18 cellular contexts compared by ENCODE assay signal in the genomic region with DNA sequence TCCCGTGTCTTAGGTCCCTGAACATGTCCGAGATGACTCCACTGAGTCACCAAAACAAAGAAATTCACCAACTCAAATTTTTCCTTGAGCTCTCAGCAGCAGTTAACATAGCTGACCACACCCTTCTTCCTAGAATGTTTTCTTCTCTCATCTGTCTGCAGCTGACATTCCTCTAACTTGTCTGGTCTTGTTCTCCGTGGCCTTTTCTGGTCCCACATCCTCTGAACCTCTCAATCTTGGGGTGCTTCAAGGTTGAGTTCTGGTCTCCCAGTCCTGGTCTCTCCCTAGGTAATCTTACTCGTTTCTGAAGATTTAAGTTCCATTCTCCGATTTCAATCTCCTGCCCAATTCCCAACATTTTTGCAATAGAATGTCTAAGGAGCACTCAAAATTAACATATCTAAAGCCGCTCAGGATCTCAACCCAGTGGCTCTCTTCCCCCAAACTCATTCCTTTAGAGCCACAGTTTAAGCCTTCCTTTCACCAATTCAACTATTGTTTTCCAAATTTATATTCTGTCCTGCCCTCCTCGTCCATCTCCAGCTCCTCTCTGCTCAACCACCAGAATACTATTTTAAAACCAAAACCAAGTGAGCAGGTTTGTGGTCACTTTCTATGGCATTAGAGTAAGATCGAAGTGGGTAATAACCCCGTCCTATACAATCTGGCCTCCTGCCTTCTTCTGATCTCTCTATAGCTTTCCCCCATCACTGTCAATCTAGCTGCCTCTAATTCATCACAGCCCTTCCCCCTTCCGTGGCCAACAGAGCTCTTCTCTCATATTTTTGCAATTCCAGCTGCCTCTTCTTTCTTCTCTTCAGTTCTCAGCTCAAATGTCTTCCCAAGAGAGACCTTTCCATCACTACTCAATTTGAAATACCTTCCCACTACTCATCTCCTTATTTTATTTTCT. TPM values are rescaled to one million over a fixed set of nuclear protein-coding genes. Genes with fewer than 3 reads are reported as not detected.
DNase-seq lines count a peak whose midpoint lies in the region; ATAC-seq and TF ChIP-seq lines count a peak whose summit lies in the region.
"Had no signal": no experiment of that assay in that cellular context is flagged by ENCODE, and none has a peak within 500 bp of the region (broad histone marks: within the 10 kb centered on the region; RNA-seq: fewer than 3 reads in every experiment).

No MANE protein-coding gene starts in this region.

- 58 to 59% methylated on average over 6 to 10 of the region's 10 CpGs for WGBS in transverse colon (ENCODE audit: low coverage in 1 of 2), 2 donors

- no peaks in the 10 kb centered on the region for H3K27me3 Mint-ChIP-seq in osteocyte (ENCODE audit: unreplicated experiment)
- no peaks in the 10 kb centered on the region for H3K27me3 Mint-ChIP-seq in activated CD8-positive, alpha-beta memory T cell treated with anti-CD3 and anti-CD28 coated beads, Interleukin-2, amount 10 ng/mL, durations not matched to agents 7 days and 5 days
- H3K27me3 Mint-ChIP-seq in activated T-cell treated with anti-CD3 and anti-CD28 coated beads, Interleukin-2, amount 50 U/mL, for 24 hours: no peaks in the 10 kb centered on the region
- H3K27me3 Mint-ChIP-seq: activated CD4-positive, alpha-beta memory T cell treated with anti-CD3 and anti-CD28 coated beads for 36 hours had no signal

- TF ChIP-seq CTCF in osteocyte (IDR thresholded peaks at IDR 0.05) (no peak), transverse colon (IDR thresholded peaks at IDR 0.05) (no peak)

- H3K4me1 Mint-ChIP-seq in osteocyte (ENCODE audit: unreplicated experiment): peaks cover 35% of the 10 kb centered on the region
- H3K4me1 Mint-ChIP-seq in activated CD8-positive, alpha-beta memory T cell treated with anti-CD3 and anti-CD28 coated beads, Interleukin-2, amount 10 ng/mL, durations not matched to agents 7 days and 5 days: no peaks in the 10 kb centered on the region
- no peaks in the 10 kb centered on the region for H3K4me1 Mint-ChIP-seq in activated T-cell treated with anti-CD3 and anti-CD28 coated beads, Interleukin-2, amount 50 U/mL, for 24 hours (ENCODE audit: low read depth)

- peak overlapping the region; percentile 20 for H3K4me3 Mint-ChIP-seq in osteocyte (ENCODE audit: unreplicated experiment)
- H3K4me3 Mint-ChIP-seq in activated CD8-positive, alpha-beta memory T cell treated with anti-CD3 and anti-CD28 coated beads, Interleukin-2, amount 10 ng/mL, durations not matched to agents 7 days and 5 days: no peak overlapping the region
- H3K4me3 Mint-ChIP-seq in activated T-cell treated with anti-CD3 and anti-CD28 coated beads, Interleukin-2, amount 50 U/mL, for 24 hours: no peak overlapping the region
- H3K4me3 Mint-ChIP-seq: activated CD4-positive, alpha-beta memory T cell treated with anti-CD3 and anti-CD28 coated beads for 36 hours had no signal

- peak overlapping the region; percentile 74 for H3K27ac Mint-ChIP-seq in osteocyte (ENCODE audit: unreplicated experiment)
- no peak overlapping the region for H3K27ac Mint-ChIP-seq in activated CD8-positive, alpha-beta memory T cell treated with anti-CD3 and anti-CD28 coated beads, Interleukin-2, amount 10 ng/mL, durations not matched to agents 7 days and 5 days
- no peak overlapping the region for H3K27ac Mint-ChIP-seq in activated T-cell treated with anti-CD3 and anti-CD28 coated beads, Interleukin-2, amount 50 U/mL, for 24 hours
- H3K27ac Mint-ChIP-seq: activated CD4-positive, alpha-beta memory T cell treated with anti-CD3 and anti-CD28 coated beads for 36 hours had no signal

- TF ChIP-seq POLR2A in transverse colon (IDR thresholded peaks at IDR 0.05): no peak

- H3K27ac ChIP-seq in transverse colon: no peak overlapping the region

- in situ Hi-C loops in transverse colon (cut with MboI; ENCODE audit: low pct_ligation_motif_present in 1 of 4, low pct_unique_long_range_greater_than_20kb in 1 of 4, low sequenced_read_pairs in 3 of 4): no loop called here

- TF ChIP-seq EP300 in transverse colon (IDR thresholded peaks at IDR 0.05; ENCODE audit: low read depth): no peak

- H3K27me3 ChIP-seq in transverse colon: no peaks in the 10 kb centered on the region

- CTCF ChIA-PET in activated CD8-positive, alpha-beta memory T cell treated with anti-CD3 and anti-CD28 coated beads, Interleukin-2, amount 10 ng/mL, durations not matched to agents 7 days and 5 days (lab: Charles Lee): no interaction called here

- H3K4me1 ChIP-seq in transverse colon: no peaks in the 10 kb centered on the region

- DNase-seq in ELR (ENCODE audit: low read depth) (peak; percentile 70), fibroblast of peridontal ligament (ENCODE audit: extremely low read depth) (peak; percentile 46), osteocyte (ENCODE audit: extremely low spot score, unreplicated experiment) (no peak), epidermal melanocyte (ENCODE audit: insufficient read length, low spot score) (no peak), transverse colon (no peak)
- no peak for DNase-seq in activated CD8-positive, alpha-beta memory T cell treated with anti-CD3 and anti-CD28 coated beads, Interleukin-2, amount 10 ng/mL, durations not matched to agents 7 days and 5 days
- DNase-seq in activated T-cell treated with anti-CD3 and anti-CD28 coated beads, Interleukin-2, amount 50 U/mL, for 24 hours: no peak
- DNase-seq: activated CD4-positive, alpha-beta memory T cell treated with anti-CD3 and anti-CD28 coated beads for 36 hours; central memory CD4-positive, alpha-beta T cell; NCI-H1930; retina; SHP77; stimulated activated naive CD4-positive, alpha-beta T cell treated with Interleukin-2 at 50 U/mL for 16 hours; T-helper 9 cell had no signal

- no peak overlapping the region for H3K4me3 ChIP-seq in transverse colon

- no peaks in the 10 kb centered on the region for H3K36me3 ChIP-seq in transverse colon

- H3K9me3 ChIP-seq in transverse colon: no peaks in the 10 kb centered on the region

- H3K36me3 Mint-ChIP-seq in osteocyte (ENCODE audit: unreplicated experiment): peaks cover 3% of the 10 kb centered on the region
- peaks cover 1% of the 10 kb centered on the region for H3K36me3 Mint-ChIP-seq in activated CD8-positive, alpha-beta memory T cell treated with anti-CD3 and anti-CD28 coated beads, Interleukin-2, amount 10 ng/mL, durations not matched to agents 7 days and 5 days
- H3K36me3 Mint-ChIP-seq in activated T-cell treated with anti-CD3 and anti-CD28 coated beads, Interleukin-2, amount 50 U/mL, for 24 hours (ENCODE audit: low read depth): no peaks in the 10 kb centered on the region
- H3K36me3 Mint-ChIP-seq: activated CD4-positive, alpha-beta memory T cell treated with anti-CD3 and anti-CD28 coated beads for 36 hours had no signal

- no peak for ATAC-seq in activated CD8-positive, alpha-beta memory T cell treated with anti-CD3 and anti-CD28 coated beads, Interleukin-2, amount 10 ng/mL, durations not matched to agents 7 days and 5 days

- intact Hi-C loops in transverse colon (cut with DNase I; ENCODE audit: low total_unique reads): no loop called here

- no peaks in the 10 kb centered on the region for H3K9me3 Mint-ChIP-seq in osteocyte (ENCODE audit: unreplicated experiment)
- peaks cover 11% of the 10 kb centered on the region for H3K9me3 Mint-ChIP-seq in activated CD8-positive, alpha-beta memory T cell treated with anti-CD3 and anti-CD28 coated beads, Interleukin-2, amount 10 ng/mL, durations not matched to agents 7 days and 5 days (ENCODE audit: low read depth)
- H3K9me3 Mint-ChIP-seq in activated T-cell treated with anti-CD3 and anti-CD28 coated beads, Interleukin-2, amount 50 U/mL, for 24 hours: peaks cover 19% of the 10 kb centered on the region

TF ChIP-seq in PFSK-1, 5 proteins besides CTCF, POLR2A, EP300 and RAD21:
- 0 out of 2 replicates have a peak, but pooled peaks have one; percentile 23 for TF ChIP-seq TAF1 (IDR thresholded peaks at IDR 0.05; ENCODE audit: borderline replicate concordance, insufficient read depth, low read length)
- no peak for TF ChIP-seq FOXP2 (optimal IDR thresholded peaks at IDR 0.05; ENCODE audit: borderline replicate concordance, extremely low read depth, extremely low read length, insufficient read depth)
- TF ChIP-seq SIN3A (IDR thresholded peaks at IDR 0.05; ENCODE audit: borderline replicate concordance, insufficient read depth, low read length): peak; percentile 50; the same call in 1 of the 2 replicates

RNA-seq across cellular contexts. Expression of a gene that starts 1.2 kb away (rescaled TPM):
- polyA plus RNA-seq in PFSK-1 (2012; ENCODE audit: insufficient read length, low read depth): 13.7 TPM
- total RNA-seq in osteocyte: not detected in 2 replicates
- not detected for total RNA-seq in transverse colon
- not detected for total RNA-seq in activated CD8-positive, alpha-beta memory T cell treated with anti-CD3 and anti-CD28 coated beads, Interleukin-2, amount 10 ng/mL, durations not matched to agents 7 days and 5 days
- total RNA-seq: activated CD4-positive, alpha-beta memory T cell treated with anti-CD3 and anti-CD28 coated beads for 36 hours; myocyte had no signal
- polyA plus RNA-seq: esophagus had no signal

RNA-seq across cellular contexts. Expression of a gene that starts 31.1 kb away (rescaled TPM):
- 0.26 TPM for polyA plus RNA-seq in PFSK-1 (2012; ENCODE audit: insufficient read length, low read depth)
- total RNA-seq in osteocyte: not detected in 2 replicates
- total RNA-seq in transverse colon: not detected
- not detected for total RNA-seq in activated CD8-positive, alpha-beta memory T cell treated with anti-CD3 and anti-CD28 coated beads, Interleukin-2, amount 10 ng/mL, durations not matched to agents 7 days and 5 days
- total RNA-seq: activated CD4-positive, alpha-beta memory T cell treated with anti-CD3 and anti-CD28 coated beads for 36 hours; kidney epithelial cell; myocyte had no signal
- polyA plus RNA-seq: esophagus had no signal

Comparison
In these comparisons a context has a peak if more than half of its experiments do, and no peak if none do; other contexts are left out.
1. DNase-seq: peak in ELR (single experiment) and fibroblast of peridontal ligament (single experiment); none in osteocyte (single experiment), epidermal melanocyte (single experiment), transverse colon (single experiment), activated CD8-positive, alpha-beta memory T cell treated with anti-CD3 and anti-CD28 coated beads, Interleukin-2, amount 10 ng/mL, durations not matched to agents 7 days and 5 days (single experiment) and activated T-cell treated with anti-CD3 and anti-CD28 coated beads, Interleukin-2, amount 50 U/mL, for 24 hours (single experiment).